ENCODE assay signal across 1 cellular context in the genomic region with DNA sequence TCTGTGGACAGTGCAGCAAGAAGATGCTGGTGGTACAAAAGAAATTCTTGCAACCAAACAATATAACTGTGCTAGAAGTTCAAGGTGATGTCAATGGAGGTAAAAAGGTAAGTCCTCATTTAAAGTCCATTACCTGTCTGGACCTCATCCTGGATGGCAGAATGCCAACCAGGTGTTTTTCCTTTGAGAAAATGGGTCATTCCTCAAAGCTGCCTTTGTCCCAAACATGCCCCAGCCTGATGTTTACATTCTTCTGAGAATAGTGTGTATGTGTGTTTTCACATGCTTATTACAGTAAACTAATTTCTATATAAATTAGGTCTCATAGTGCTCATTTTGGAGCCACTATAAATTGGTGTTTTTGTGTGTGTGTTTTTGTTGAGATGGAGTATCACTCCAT.
TF ChIP-seq lines count a peak whose summit lies in the region.

No MANE protein-coding gene starts in this region.

TF ChIP-seq in K562, 482 proteins besides CTCF, POLR2A, EP300 and RAD21:
- TF ChIP-seq NFIC (IDR thresholded peaks at IDR 0.05), result peak; percentile 42; the same call in 1 of the 2 replicates
- TF ChIP-seq WHSC1 (IDR thresholded peaks at IDR 0.05; ENCODE audit: low read length), result no peak
- TF ChIP-seq KDM2B (CRISPR knock-in tag; IDR thresholded peaks at IDR 0.05), result no peak
- no peak for TF ChIP-seq SMAD2 (IDR thresholded peaks at IDR 0.05; ENCODE audit: low read depth, low read length)
